Comparison of ENCODE assay signal across 8 cellular contexts in genomic region chr12:27142102-27142721, GRCh38. TPM values are rescaled to one million over a fixed set of nuclear protein-coding genes. Genes with fewer than 3 reads are reported as not detected.
A peak's percentile ranks its signal among the peaks of the same experiment; 100 is the strongest.
DNase-seq lines count a peak whose midpoint lies in the region; ATAC-seq, FAIRE-seq and TF ChIP-seq lines count a peak whose summit lies in the region.

No MANE protein-coding gene starts in this region.

- H3K4me3 Mint-ChIP-seq in stimulated activated naive B cell treated with anti-CD40 and anti-IgM and Interleukin-4, amounts not matched to agents 10 μg/mL and 1 μg/mL and 100 μg/mL, for 72 hours = no peak overlapping the region

- peak; percentile 88 for TF ChIP-seq CTCF in AG09309 (IDR thresholded peaks at IDR 0.05; ENCODE audit: control insufficient read depth, insufficient read depth, low read depth, low read length, missing control alignments)
- peak; percentile 85 for TF ChIP-seq CTCF in lower lobe of right lung (IDR thresholded peaks at IDR 0.05)

- intact Hi-C loops in lower lobe of right lung (cut with DNase I) = no loop called here

- peaks cover 5 to 7% of the 10 kb centered on the region in 2 donors for H3K4me1 Mint-ChIP-seq in stimulated activated naive B cell treated with anti-CD40 and anti-IgM and Interleukin-4, amounts not matched to agents 10 μg/mL and 1 μg/mL and 100 μg/mL, for 72 hours

- TF ChIP-seq POLR2A in GM12891 (IDR thresholded peaks at IDR 0.05; ENCODE audit: low read depth, low read length) = no peak

- H3K4me3 ChIP-seq in AG09309 (ENCODE audit: control insufficient read depth, low read depth, low read length) (no peak overlapping the region), lower lobe of right lung (no peak overlapping the region)

- H3K36me3 Mint-ChIP-seq in stimulated activated naive B cell treated with anti-CD40 and anti-IgM and Interleukin-4, amounts not matched to agents 10 μg/mL and 1 μg/mL and 100 μg/mL, for 72 hours = peaks cover 3 to 8% of the 10 kb centered on the region in 2 donors

- peaks cover 12% of the 10 kb centered on the region for H3K4me1 ChIP-seq in lower lobe of right lung

- no peaks in the 10 kb centered on the region for H3K9me3 ChIP-seq in lower lobe of right lung

- DNase-seq in AG09309 (ENCODE audit: low read depth) (peak; percentile 43), GM12891 (ENCODE audit: insufficient read length, low spot score) (peak; percentile 24), NCI-H2107 (lab: John Stamatoyannopoulos, UW) (peak; percentile 41), UCSD-AML1 (lab: John Stamatoyannopoulos, UW; ENCODE audit: unreplicated experiment) (peak; percentile 22), dermis microvascular lymphatic vessel endothelial cell (ENCODE audit: low read depth in 2 of 2) (peak; percentile 70 to 85), lower lobe of right lung (no peak)
- peak; percentile 13 for DNase-seq in stimulated activated naive B cell treated with anti-CD40 and anti-IgM and Interleukin-4, amounts not matched to agents 10 μg/mL and 1 μg/mL and 100 μg/mL, for 72 hours

- peaks cover 0 to 3% of the 10 kb centered on the region in 2 donors for H3K9me3 Mint-ChIP-seq in stimulated activated naive B cell treated with anti-CD40 and anti-IgM and Interleukin-4, amounts not matched to agents 10 μg/mL and 1 μg/mL and 100 μg/mL, for 72 hours

- no peaks in the 10 kb centered on the region for H3K27me3 ChIP-seq in lower lobe of right lung (ENCODE audit: low read depth)

- H3K27me3 Mint-ChIP-seq in stimulated activated naive B cell treated with anti-CD40 and anti-IgM and Interleukin-4, amounts not matched to agents 10 μg/mL and 1 μg/mL and 100 μg/mL, for 72 hours = no peaks in the 10 kb centered on the region

- peak; percentile 93 to 96 for ATAC-seq in lower lobe of right lung
- ATAC-seq in stimulated activated naive B cell treated with anti-CD40 and anti-IgM and Interleukin-4, amounts not matched to agents 10 μg/mL and 1 μg/mL and 100 μg/mL, for 72 hours (replicated peaks) = peak; percentile 64 to 69
- no peak for ATAC-seq in GM18867 (IDR thresholded peaks at IDR 0.05; ENCODE audit: unreplicated experiment)

- H3K27ac ChIP-seq in lower lobe of right lung = no peak overlapping the region

- peak; percentile 80 for FAIRE-seq in GM12891 (lab: Jason Lieb, UNC)

- no peak overlapping the region for H3K27ac Mint-ChIP-seq in stimulated activated naive B cell treated with anti-CD40 and anti-IgM and Interleukin-4, amounts not matched to agents 10 μg/mL and 1 μg/mL and 100 μg/mL, for 72 hours

- H3K36me3 ChIP-seq in lower lobe of right lung = no peaks in the 10 kb centered on the region

TF ChIP-seq in GM12891, 5 proteins besides CTCF, POLR2A, EP300 and RAD21:
- TF ChIP-seq PAX5 (IDR thresholded peaks at IDR 0.05; ENCODE audit: insufficient read depth, low read length, severe bottlenecking) (no peak), SPI1 (IDR thresholded peaks at IDR 0.05; ENCODE audit: low read depth, low read length) (no peak), POU2F2 (IDR thresholded peaks at IDR 0.05; ENCODE audit: low read depth, low read length) (no peak), TAF1 (IDR thresholded peaks at IDR 0.05; ENCODE audit: low read depth, low read length) (no peak), POLR2AphosphoS5 (IDR thresholded peaks at IDR 0.05; ENCODE audit: low read depth, low read length) (no peak)

RNA-seq across cellular contexts. Expression of gene C12orf71, which starts 59.8 kb away (rescaled TPM):
- polyA plus RNA-seq in GM12891 (2012; ENCODE audit: low read depth, missing spikeins) = 0.13 TPM
- not detected in 2 replicates for total RNA-seq in dermis microvascular lymphatic vessel endothelial cell
- total RNA-seq in lower lobe of right lung = not detected
